ENCODE assay signal across 10 cellular contexts in the genomic region with DNA sequence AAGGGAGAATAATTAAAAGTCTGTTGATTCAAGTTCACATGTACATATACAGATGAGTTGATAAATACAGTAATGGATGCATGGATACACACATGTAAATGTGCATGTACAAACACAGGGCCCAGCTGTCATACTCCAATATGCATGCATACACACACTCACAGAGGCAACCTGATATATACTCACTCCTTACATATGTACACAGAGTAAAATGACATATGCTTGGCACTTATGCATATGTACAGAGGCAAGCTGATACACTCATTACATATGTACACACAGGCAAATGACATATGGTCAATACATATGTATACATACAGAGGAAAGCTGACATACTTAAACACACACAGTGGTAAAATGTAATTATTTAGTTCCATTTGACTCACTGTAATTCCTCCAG. TPM values are rescaled to one million over a fixed set of nuclear protein-coding genes. Genes with fewer than 3 reads are reported as not detected.
"Had no signal": no experiment of that assay in that cellular context is flagged by ENCODE, and none has a peak within 500 bp of the region (broad histone marks: within the 10 kb centered on the region; RNA-seq: fewer than 3 reads in every experiment).

No MANE protein-coding gene starts in this region.

- DNase-seq: activated CD4-positive, alpha-beta T cell treated with anti-CD3 and anti-CD28 coated beads, Interleukin-2, amount 50 U/mL, for 4 hours; activated gamma-delta T cell; effector memory CD4-positive, alpha-beta T cell; esophagus squamous epithelium; mammary epithelial cell; stimulated activated naive CD8-positive, alpha-beta T cell treated with anti-CD3 and anti-CD28 coated beads, Interleukin-15, Interleukin-2, amounts not matched to agents 100 U/mL and 50 U/mL, for 24 hours; trophoblast cell had no signal

- ATAC-seq: stimulated activated naive CD8-positive, alpha-beta T cell treated with anti-CD3 and anti-CD28 coated beads, Interleukin-15, Interleukin-2, amounts not matched to agents 100 U/mL and 50 U/mL, for 24 hours had no signal

- H3K27ac ChIP-seq: breast epithelium, esophagus squamous epithelium, skin epidermis, vagina had no signal

- H3K27me3 ChIP-seq: breast epithelium, esophagus squamous epithelium, vagina had no signal

RNA-seq across cellular contexts. Expression of gene TMEFF1, which starts 7.2 kb away (rescaled TPM):
- total RNA-seq: vagina had no signal
